14 cellular contexts compared by ENCODE assay signal in the genomic region with DNA sequence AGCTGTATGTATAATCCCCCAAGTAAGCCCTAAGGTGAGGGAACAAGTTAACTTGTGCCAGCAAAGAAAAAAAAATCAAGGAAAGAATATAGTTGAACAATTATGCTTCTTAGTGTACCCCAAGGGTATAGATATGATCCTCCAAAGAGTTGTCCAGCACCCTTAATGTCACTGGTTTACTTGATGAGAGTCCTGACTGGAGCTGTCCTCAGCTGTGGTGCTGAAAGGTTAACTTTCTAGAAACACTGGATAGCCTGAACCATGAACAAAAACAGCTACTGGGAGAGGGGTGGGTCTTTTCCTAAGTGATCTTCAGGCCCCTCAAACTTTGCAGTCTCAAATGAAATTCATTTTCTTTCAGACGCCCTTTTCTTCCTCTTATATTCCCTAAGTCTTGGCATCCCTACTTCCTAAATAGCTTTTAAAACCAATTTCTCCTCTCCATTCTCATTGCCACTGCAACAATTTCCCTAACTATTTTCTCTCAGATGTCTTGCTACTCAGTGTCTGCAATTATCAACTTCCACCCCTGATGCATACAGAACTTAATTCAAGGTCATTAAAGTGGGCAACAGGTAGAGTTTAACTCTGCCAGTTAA.
DNase-seq lines count a peak whose midpoint lies in the region; ATAC-seq, FAIRE-seq and TF ChIP-seq lines count a peak whose summit lies in the region.
"Had no signal": no experiment of that assay in that cellular context is flagged by ENCODE, and none has a peak within 500 bp of the region (broad histone marks: within the 10 kb centered on the region; RNA-seq: fewer than 3 reads in every experiment).

No MANE protein-coding gene starts in this region.

- no peak for ATAC-seq in activated naive CD8-positive, alpha-beta T cell treated with anti-CD3 and anti-CD28 coated beads, Interleukin-2, amount 50 U/mL, for 24 hours
- ATAC-seq: esophagus mucosa had no signal

- peaks cover 7% of the 10 kb centered on the region for H3K27me3 Mint-ChIP-seq in activated naive CD8-positive, alpha-beta T cell treated with anti-CD3 and anti-CD28 coated beads, Interleukin-2, amount 50 U/mL, for 24 hours
- H3K27me3 Mint-ChIP-seq in activated naive CD8-positive, alpha-beta T cell treated with anti-CD3 and anti-CD28 coated beads for 36 hours, result peaks cover 34% of the 10 kb centered on the region

- no peaks in the 10 kb centered on the region for H3K36me3 ChIP-seq in testis (ENCODE audit: low read depth, missing control alignments)
- H3K36me3 ChIP-seq: WERI-Rb-1 had no signal

- TF ChIP-seq CTCF in testis (IDR thresholded peaks at IDR 0.05), result no peak
- TF ChIP-seq CTCF in D721Med (IDR thresholded peaks at IDR 0.05; ENCODE audit: insufficient read depth, missing control alignments), result no peak

- H3K36me3 Mint-ChIP-seq in activated naive CD8-positive, alpha-beta T cell treated with anti-CD3 and anti-CD28 coated beads, Interleukin-2, amount 50 U/mL, for 24 hours (ENCODE audit: low read depth), result no peaks in the 10 kb centered on the region
- H3K36me3 Mint-ChIP-seq in activated naive CD8-positive, alpha-beta T cell treated with anti-CD3 and anti-CD28 coated beads for 36 hours, result no peaks in the 10 kb centered on the region
- H3K36me3 Mint-ChIP-seq: activated naive CD4-positive, alpha-beta T cell treated with anti-CD3 and anti-CD28 coated beads, Interleukin-2, amount 50 U/mL, for 24 hours; IgD-negative memory B cell; memory B cell had no signal

- H3K27ac ChIP-seq in testis, result no peak overlapping the region
- H3K27ac ChIP-seq: C4-2B, WERI-Rb-1 had no signal

- WGBS in testis, 2 donors, result 33 to 41% methylated on average over 1 of the region's 1 CpG

- no peaks in the 10 kb centered on the region for H3K27me3 ChIP-seq in testis

- H3K27ac Mint-ChIP-seq in activated naive CD8-positive, alpha-beta T cell treated with anti-CD3 and anti-CD28 coated beads, Interleukin-2, amount 50 U/mL, for 24 hours, result no peak overlapping the region
- no peak overlapping the region for H3K27ac Mint-ChIP-seq in activated naive CD8-positive, alpha-beta T cell treated with anti-CD3 and anti-CD28 coated beads for 36 hours
- H3K27ac Mint-ChIP-seq: activated naive CD4-positive, alpha-beta T cell treated with anti-CD3 and anti-CD28 coated beads, Interleukin-2, amount 50 U/mL, for 24 hours; IgD-negative memory B cell; memory B cell had no signal

- H3K9me3 ChIP-seq in testis, result no peaks in the 10 kb centered on the region

- H3K4me3 Mint-ChIP-seq in activated naive CD8-positive, alpha-beta T cell treated with anti-CD3 and anti-CD28 coated beads, Interleukin-2, amount 50 U/mL, for 24 hours, result no peak overlapping the region
- H3K4me3 Mint-ChIP-seq in activated naive CD8-positive, alpha-beta T cell treated with anti-CD3 and anti-CD28 coated beads for 36 hours, result no peak overlapping the region
- H3K4me3 Mint-ChIP-seq: activated naive CD4-positive, alpha-beta T cell treated with anti-CD3 and anti-CD28 coated beads, Interleukin-2, amount 50 U/mL, for 24 hours; IgD-negative memory B cell; memory B cell had no signal

- no peak for FAIRE-seq in D721Med (lab: Jason Lieb, UNC)

- intact Hi-C loops in testis (cut with DNase I; ENCODE audit: low total_unique reads), result no loop called here

- no peaks in the 10 kb centered on the region for H3K4me1 Mint-ChIP-seq in activated naive CD8-positive, alpha-beta T cell treated with anti-CD3 and anti-CD28 coated beads, Interleukin-2, amount 50 U/mL, for 24 hours
- no peaks in the 10 kb centered on the region for H3K4me1 Mint-ChIP-seq in activated naive CD8-positive, alpha-beta T cell treated with anti-CD3 and anti-CD28 coated beads for 36 hours
- H3K4me1 Mint-ChIP-seq: activated naive CD4-positive, alpha-beta T cell treated with anti-CD3 and anti-CD28 coated beads, Interleukin-2, amount 50 U/mL, for 24 hours; IgD-negative memory B cell; memory B cell had no signal

- peak; percentile 3 for DNase-seq in activated naive CD8-positive, alpha-beta T cell treated with anti-CD3 and anti-CD28 coated beads, Interleukin-2, amount 50 U/mL, for 24 hours
- DNase-seq in activated naive CD8-positive, alpha-beta T cell treated with anti-CD3 and anti-CD28 coated beads for 36 hours, result no peak
- DNase-seq in RKO (ENCODE audit: low spot score), result peak; percentile 64
- peak; percentile 10 to 12 for DNase-seq in erythroblast (lab: John Stamatoyannopoulos, UW)
- DNase-seq in testis, result peak; percentile 23
- no peak for DNase-seq in NCI-H526 treated with DMSO at 0.1 percent for 48 hours (lab: John Stamatoyannopoulos, UW)
- DNase-seq in NCI-H748 (lab: John Stamatoyannopoulos, UW; ENCODE audit: unreplicated experiment), result no peak
- DNase-seq in D721Med (ENCODE audit: insufficient read length, low spot score), result no peak
- DNase-seq: WERI-Rb-1 had no signal

- H3K4me3 ChIP-seq in testis, result no peak overlapping the region

- H3K4me1 ChIP-seq in testis, result no peaks in the 10 kb centered on the region

- peaks cover 12% of the 10 kb centered on the region for H3K9me3 Mint-ChIP-seq in activated naive CD8-positive, alpha-beta T cell treated with anti-CD3 and anti-CD28 coated beads, Interleukin-2, amount 50 U/mL, for 24 hours
- peaks cover 9% of the 10 kb centered on the region for H3K9me3 Mint-ChIP-seq in activated naive CD8-positive, alpha-beta T cell treated with anti-CD3 and anti-CD28 coated beads for 36 hours

- no peak for TF ChIP-seq POLR2A in erythroblast (IDR thresholded peaks at IDR 0.05; ENCODE audit: low read length)
- TF ChIP-seq POLR2A in testis (IDR thresholded peaks at IDR 0.05), result no peak

Comparison
In these comparisons a context has a peak if more than half of its experiments do, and no peak if none do; other contexts are left out.
1. DNase-seq: peak in activated naive CD8-positive, alpha-beta T cell treated with anti-CD3 and anti-CD28 coated beads, Interleukin-2, amount 50 U/mL, for 24 hours (single experiment), RKO (single experiment), erythroblast (2 of 2) and testis (single experiment); none in activated naive CD8-positive, alpha-beta T cell treated with anti-CD3 and anti-CD28 coated beads for 36 hours (single experiment), NCI-H526 treated with DMSO at 0.1 percent for 48 hours (single experiment), NCI-H748 (single experiment) and D721Med (single experiment).